ENCODE assay signal across 1 cellular context in genomic region chr10:31145986-31146385, GRCh38.
TF ChIP-seq lines count a peak whose summit lies in the region.

No MANE protein-coding gene starts in this region.

TF ChIP-seq in H1, 55 proteins besides CTCF, POLR2A, EP300 and RAD21:
- TF ChIP-seq EZH2 (IDR thresholded peaks at IDR 0.05; ENCODE audit: low read depth, low read length, severe bottlenecking) (no peak), EGR1 (IDR thresholded peaks at IDR 0.05; ENCODE audit: borderline replicate concordance, low read depth, low read length) (no peak), PHF8 (conservative IDR thresholded peaks at IDR 0.05; ENCODE audit: low read depth, low read length) (no peak), SP1 (IDR thresholded peaks at IDR 0.05; ENCODE audit: low read depth, low read length) (no peak), CHD2 (IDR thresholded peaks at IDR 0.05; ENCODE audit: low read length) (no peak), CBX8 (IDR thresholded peaks at IDR 0.05; ENCODE audit: borderline replicate concordance, low read depth, low read length) (no peak), RFX5 (IDR thresholded peaks at IDR 0.05; ENCODE audit: borderline replicate concordance, low read depth, low read length) (no peak), POU5F1 (IDR thresholded peaks at IDR 0.05; ENCODE audit: low read depth, low read length) (no peak), CTBP2 (IDR thresholded peaks at IDR 0.05; ENCODE audit: borderline replicate concordance, insufficient read depth, insufficient read length, low read length) (no peak), SUZ12 (IDR thresholded peaks at IDR 0.05; ENCODE audit: low read length) (no peak), POLR2AphosphoS5 (IDR thresholded peaks at IDR 0.05; ENCODE audit: low read depth, low read length) (no peak), RBBP5 (IDR thresholded peaks at IDR 0.05; ENCODE audit: borderline replicate concordance, low read depth, low read length) (no peak), NANOG (IDR thresholded peaks at IDR 0.05; ENCODE audit: insufficient read depth, low read depth, low read length, poor library complexity, severe bottlenecking) (no peak), SP4 (IDR thresholded peaks at IDR 0.05; ENCODE audit: low read length) (no peak), FOSL1 (IDR thresholded peaks at IDR 0.05; ENCODE audit: insufficient read depth, low read depth, low read length) (no peak)
